In genomic region chr1:81432089-81432488, GRCh38 we compare ENCODE assay signal across 19 cellular contexts.
DNase-seq lines count a peak whose midpoint lies in the region; TF ChIP-seq lines count a peak whose summit lies in the region.
"Had no signal": no experiment of that assay in that cellular context is flagged by ENCODE, and none has a peak within 500 bp of the region (broad histone marks: within the 10 kb centered on the region; RNA-seq: fewer than 3 reads in every experiment).

No MANE protein-coding gene starts in this region.

- intact Hi-C loops in lower leg skin (cut with DNase I; ENCODE audit: low total_unique reads): no loop called here

- H3K9me3 ChIP-seq in HUES6 (ENCODE audit: control insufficient read depth, insufficient read depth, low read depth, low read length) (no peaks in the 10 kb centered on the region), adipocyte (ENCODE audit: control insufficient read depth, low read length) (no peaks in the 10 kb centered on the region)
- H3K9me3 ChIP-seq: BE2C, Caco-2, esophagus muscularis mucosa, transverse colon had no signal

- H3K27ac ChIP-seq in HUES6 (ENCODE audit: low read depth, low read length): 0 out of 2 replicates have a peak overlapping the region, but pooled peaks have one; percentile 5
- H3K27ac ChIP-seq: esophagus muscularis mucosa had no signal

- H3K27me3 ChIP-seq in HUES6 (ENCODE audit: control insufficient read depth, insufficient read depth, low read length): no peaks in the 10 kb centered on the region
- H3K27me3 ChIP-seq in adipocyte (replicated peaks; ENCODE audit: control insufficient read depth, insufficient read depth, low read length): no peaks in the 10 kb centered on the region
- H3K27me3 ChIP-seq: BE2C, esophagus muscularis mucosa, transverse colon had no signal

- peaks cover 42% of the 10 kb centered on the region for H3K4me1 ChIP-seq in HUES6 (ENCODE audit: control insufficient read depth, insufficient read depth, low read length)
- H3K4me1 ChIP-seq in adipocyte (ENCODE audit: control insufficient read depth, insufficient read depth, low read length): no peaks in the 10 kb centered on the region
- H3K4me1 ChIP-seq: BE2C, Caco-2 had no signal

- H3K4me3 ChIP-seq in HUES6 (ENCODE audit: low read depth, low read length): no peak overlapping the region
- no peak overlapping the region for H3K4me3 ChIP-seq in adipocyte (ENCODE audit: low read length)
- H3K4me3 ChIP-seq in lower leg skin (ENCODE audit: low read depth, poor library complexity, severe bottlenecking): no peak overlapping the region
- H3K4me3 ChIP-seq: esophagus muscularis mucosa, transverse colon had no signal

- TF ChIP-seq CTCF in lower leg skin (IDR thresholded peaks at IDR 0.05) (no peak), GM13976 (IDR thresholded peaks at IDR 0.05; ENCODE audit: borderline replicate concordance, control extremely low read depth, extremely low read depth, insufficient read depth, missing control alignments) (no peak)

- H3K9ac ChIP-seq in HUES6 (ENCODE audit: low read length) (no peak overlapping the region), adipocyte (ENCODE audit: low read length) (no peak overlapping the region)

- DNase-seq in adipocyte (ENCODE audit: low read depth) (peak; percentile 61), left kidney (ENCODE audit: low read depth, low spot score) (peak; percentile 36), pons (ENCODE audit: low spot score) (peak; percentile 20), AG20443 (ENCODE audit: low spot score) (no peak), lower leg skin (ENCODE audit: low spot score in 2 of 2) (no peak), GM13976 (ENCODE audit: low spot score) (no peak)
- DNase-seq: activated CD4-positive, alpha-beta T cell treated with anti-CD3 and anti-CD28 coated beads, Interleukin-2, amount 10 ng/mL, durations not matched to agents 24 days and 14 days; BE2C; Caco-2; caudate nucleus; immature natural killer cell; Karpas-422; NCI-H1048; NCI-H2081; stimulated activated naive CD4-positive, alpha-beta T cell; T-helper 1 cell; transverse colon had no signal

- no peak for TF ChIP-seq POLR2A in lower leg skin (IDR thresholded peaks at IDR 0.05)

- in situ Hi-C loops in GM13976 (cut with MboI; ENCODE audit: low sequenced_read_pairs, unreplicated experiment): no loop called here

- no peaks in the 10 kb centered on the region for H3K36me3 ChIP-seq in HUES6 (ENCODE audit: control insufficient read depth, insufficient read depth, low read length)
- H3K36me3 ChIP-seq in adipocyte (ENCODE audit: control insufficient read depth, insufficient read depth, low read length, severe bottlenecking): no peaks in the 10 kb centered on the region
- H3K36me3 ChIP-seq: BE2C, esophagus muscularis mucosa, transverse colon had no signal

- whole genome bisulfite sequencing in lower leg skin, 2 donors: 48 to 61% methylated on average over 4 of the region's 4 CpGs

Comparison
In these comparisons a context has a peak if more than half of its experiments do, and no peak if none do; other contexts are left out.
1. DNase-seq: peak in adipocyte (single experiment), left kidney (single experiment) and pons (single experiment); none in AG20443 (single experiment), lower leg skin (0 of 2) and GM13976 (single experiment).